Comparison of ENCODE assay signal across 26 cellular contexts in genomic region chr15:53128652-53129051, GRCh38.
"Had no signal": no experiment of that assay in that cellular context is flagged by ENCODE, and none has a peak within 500 bp of the region (broad histone marks: within the 10 kb centered on the region; RNA-seq: fewer than 3 reads in every experiment).

No MANE protein-coding gene starts in this region.

- H3K4me1 Mint-ChIP-seq: mesothelial cell of epicardium, naive B cell had no signal

- H3K9me3 Mint-ChIP-seq: mesothelial cell of epicardium, naive B cell, neural crest cell had no signal

- H3K36me3 ChIP-seq: lower lobe of right lung, right lobe of liver, stomach, thyroid gland, vagina had no signal

- H2AFZ ChIP-seq: parathyroid adenoma had no signal

- H3K27ac ChIP-seq: epithelial cell of prostate, lower lobe of right lung, parathyroid adenoma, right lobe of liver, stomach, thyroid gland, vagina had no signal

- H3K36me3 Mint-ChIP-seq: mesothelial cell of epicardium; naive B cell; natural killer cell treated with Interleukin-12 subunit alpha and Interleukin-12 subunit beta and Interleukin-15 and Interleukin-18, amount 100 ng/mL, for 72 hours had no signal

- H3K79me2 ChIP-seq: parathyroid adenoma had no signal

- FAIRE-seq: keratinocyte had no signal

- H3K4me1 ChIP-seq: lower lobe of right lung, parathyroid adenoma, stomach, thyroid gland, vagina had no signal

- DNase-seq: cortex of kidney; effector CD4-positive, alpha-beta T cell; foreskin melanocyte; hypothalamus; left ventricle myocardium superior; lower lobe of right lung; mucosa of descending colon; naive B cell; right lobe of liver; stimulated activated CD4-positive, alpha-beta T cell treated with anti-CD3 and anti-CD28 coated beads, Interleukin-12 subunit alpha, Interleukin-12 subunit beta, amount 100 ng/mL, for 4 hours; stimulated activated CD4-positive, alpha-beta T cell treated with anti-CD3 and anti-CD28 coated beads, Interleukin-1b, Interleukin-23, amount 100 ng/mL, for 48 hours; stimulated activated CD4-positive, alpha-beta T cell treated with anti-CD3 and anti-CD28 coated beads, Interleukin-4, amount 100 ng/mL, for 1 hour; stimulated activated CD8-positive, alpha-beta memory T cell treated with anti-CD3 and anti-CD28 coated beads, Interleukin-4, amount 100 ng/mL, for 48 hours; stimulated activated naive CD4-positive, alpha-beta T cell; stomach; thyroid gland; trophoblast cell had no signal

- H3K27ac Mint-ChIP-seq: mesothelial cell of epicardium; naive B cell; natural killer cell treated with Interleukin-12 subunit alpha and Interleukin-12 subunit beta and Interleukin-15 and Interleukin-18, amount 100 ng/mL, for 72 hours; progenitor cell of endocrine pancreas had no signal

- H3K4me3 ChIP-seq: lower lobe of right lung, mucosa of descending colon, right lobe of liver, smooth muscle cell, stomach, thyroid gland, vagina had no signal

- H3K9me3 ChIP-seq: lower lobe of right lung, mucosa of descending colon, right lobe of liver, stomach, thyroid gland, vagina had no signal

- H3K4me3 Mint-ChIP-seq: mesothelial cell of epicardium; naive B cell; natural killer cell treated with Interleukin-12 subunit alpha and Interleukin-12 subunit beta and Interleukin-15 and Interleukin-18, amount 100 ng/mL, for 72 hours; neural crest cell had no signal

- H3K27me3 ChIP-seq: right lobe of liver, thyroid gland, vagina had no signal

- H3K27me3 Mint-ChIP-seq: naive B cell; natural killer cell treated with Interleukin-12 subunit alpha and Interleukin-12 subunit beta and Interleukin-15 and Interleukin-18, amount 100 ng/mL, for 72 hours; progenitor cell of endocrine pancreas had no signal

- H3K9ac ChIP-seq: parathyroid adenoma had no signal

- H3K4me2 ChIP-seq: smooth muscle cell had no signal
